8 cellular contexts compared by ENCODE assay signal in the genomic region with DNA sequence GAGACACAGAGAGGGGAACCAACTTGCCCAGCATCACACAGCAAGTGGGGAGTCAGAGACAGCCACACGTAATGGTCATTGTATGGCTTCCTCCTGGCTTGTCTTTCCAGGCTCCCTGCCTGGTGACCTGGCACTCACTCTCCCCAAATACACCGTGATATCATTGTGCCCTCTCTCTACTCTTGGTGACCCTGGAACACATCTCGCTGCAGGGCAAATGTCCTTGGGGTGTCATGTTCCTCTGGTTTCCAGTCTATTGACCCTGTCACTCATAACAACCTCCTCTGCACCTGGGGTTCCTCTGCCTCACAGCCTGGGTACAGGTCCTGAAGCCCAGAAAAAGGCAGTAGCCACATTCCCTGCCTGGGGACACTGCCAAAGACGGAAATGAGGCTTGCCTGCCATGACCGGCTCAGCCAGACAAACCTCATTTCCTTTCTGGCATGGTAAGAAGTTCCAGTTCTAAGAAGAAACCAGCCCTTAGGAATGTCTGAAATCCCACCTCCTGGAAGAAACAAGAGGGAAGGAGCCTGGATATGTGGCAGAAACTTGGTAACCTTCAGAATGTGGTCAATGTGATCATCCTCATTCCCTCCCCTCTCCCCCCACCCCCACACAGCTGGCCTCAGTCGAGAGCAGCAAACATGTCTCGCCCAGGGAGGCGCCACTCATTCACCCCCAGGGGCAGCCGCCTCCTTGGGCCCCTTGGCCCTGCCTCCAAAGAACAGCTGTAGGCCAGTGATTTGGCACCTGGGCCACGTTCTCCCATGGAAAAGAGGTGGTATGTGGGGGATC. TPM values are rescaled to one million over a fixed set of nuclear protein-coding genes. Genes with fewer than 3 reads are reported as not detected.
DNase-seq lines count a peak whose midpoint lies in the region; ATAC-seq lines count a peak whose summit lies in the region.

No MANE protein-coding gene starts in this region.

- no peaks in the 10 kb centered on the region for H3K36me3 ChIP-seq in aorta (ENCODE audit: control insufficient read depth in 1 of 2, insufficient read depth in 2 of 2, low read length in 1 of 2)

- ATAC-seq in activated naive CD4-positive, alpha-beta T cell treated with anti-CD3 and anti-CD28 coated beads, Interleukin-2, amount 50 U/mL, for 72 hours = no peak
- no peak for ATAC-seq in effector memory CD8-positive, alpha-beta T cell (replicated peaks)
- ATAC-seq in aorta (ENCODE audit: low FRiP score) (peak; percentile 69), HG03457 (IDR thresholded peaks at IDR 0.05; ENCODE audit: unreplicated experiment) (no peak)

- peaks cover 0 to 4% of the 10 kb centered on the region in 2 donors for H3K36me3 Mint-ChIP-seq in activated naive CD4-positive, alpha-beta T cell treated with anti-CD3 and anti-CD28 coated beads, Interleukin-2, amount 50 U/mL, for 72 hours
- peaks cover 71% of the 10 kb centered on the region for H3K36me3 Mint-ChIP-seq in effector memory CD8-positive, alpha-beta T cell (ENCODE audit: insufficient read depth)

- no peak for DNase-seq in activated naive CD4-positive, alpha-beta T cell treated with anti-CD3 and anti-CD28 coated beads, Interleukin-2, amount 50 U/mL, for 72 hours (ENCODE audit: low spot score in 2 of 2)
- no peak for DNase-seq in activated naive CD4-positive, alpha-beta T cell (lab: John Stamatoyannopoulos, UW)
- DNase-seq in effector memory CD8-positive, alpha-beta T cell = no peak
- DNase-seq in medulla oblongata (ENCODE audit: extremely low spot score) (peak; percentile 23), aorta (peak; percentile 82 to 84), retina (no peak), GF-D8 (lab: John Stamatoyannopoulos, UW) (no peak)

- 14% methylated on average over 10 of the region's 10 CpGs for WGBS in aorta, 2 donors

- no peaks in the 10 kb centered on the region for H3K9me3 Mint-ChIP-seq in activated naive CD4-positive, alpha-beta T cell treated with anti-CD3 and anti-CD28 coated beads, Interleukin-2, amount 50 U/mL, for 72 hours
- H3K9me3 Mint-ChIP-seq in effector memory CD8-positive, alpha-beta T cell = no peaks in the 10 kb centered on the region

- no peak overlapping the region for H3K4me3 Mint-ChIP-seq in effector memory CD8-positive, alpha-beta T cell

- intact Hi-C loops in aorta (cut with DNase I) = no loop called here

- no peaks in the 10 kb centered on the region for H3K9me3 ChIP-seq in aorta (ENCODE audit: control insufficient read depth, low read length)

- peaks cover 4 to 8% of the 10 kb centered on the region in 2 donors for H3K4me1 Mint-ChIP-seq in effector memory CD8-positive, alpha-beta T cell (ENCODE audit: low read depth in 2 of 2)

- H3K4me1 ChIP-seq in aorta (ENCODE audit: control insufficient read depth in 1 of 2, insufficient read depth in 2 of 2, low read length in 2 of 2) = no peaks in the 10 kb centered on the region

- no peaks in the 10 kb centered on the region for H3K27me3 ChIP-seq in aorta (ENCODE audit: control insufficient read depth in 1 of 2, insufficient read depth in 2 of 2, low read length in 1 of 2)

- H3K4me3 ChIP-seq in aorta (ENCODE audit: low read length in 2 of 2) = no peak overlapping the region

- H3K27ac ChIP-seq in aorta (ENCODE audit: low read depth in 1 of 2, low read length in 2 of 2) = peak overlapping the region in 1 of 2 donors; percentile 73

- H3K27me3 Mint-ChIP-seq in effector memory CD8-positive, alpha-beta T cell = no peaks in the 10 kb centered on the region

- peak overlapping the region; percentile 73 to 89 for H3K27ac Mint-ChIP-seq in activated naive CD4-positive, alpha-beta T cell treated with anti-CD3 and anti-CD28 coated beads, Interleukin-2, amount 50 U/mL, for 72 hours
- peak overlapping the region; percentile 59 to 81 for H3K27ac Mint-ChIP-seq in effector memory CD8-positive, alpha-beta T cell

RNA-seq across cellular contexts. Expression of a gene that starts 30.6 kb away (rescaled TPM):
- 10 to 100 TPM; 26.1 to 28.9 TPM for total RNA-seq in activated naive CD4-positive, alpha-beta T cell treated with anti-CD3 and anti-CD28 coated beads, Interleukin-2, amount 50 U/mL, for 72 hours
- 10 to 100 TPM; 15.8 to 18.7 TPM for total RNA-seq in aorta
- polyA plus RNA-seq in aorta = 1 to 10 TPM; 8.3 to 8.5 TPM

Comparison
In these comparisons a context has a peak if more than half of its experiments do, and no peak if none do; other contexts are left out.
1. DNase-seq: peak in medulla oblongata (single experiment) and aorta (2 of 2); none in activated naive CD4-positive, alpha-beta T cell treated with anti-CD3 and anti-CD28 coated beads, Interleukin-2, amount 50 U/mL, for 72 hours (0 of 2), activated naive CD4-positive, alpha-beta T cell (0 of 4), effector memory CD8-positive, alpha-beta T cell (0 of 3), retina (single experiment) and GF-D8 (single experiment).